In the genomic region with DNA sequence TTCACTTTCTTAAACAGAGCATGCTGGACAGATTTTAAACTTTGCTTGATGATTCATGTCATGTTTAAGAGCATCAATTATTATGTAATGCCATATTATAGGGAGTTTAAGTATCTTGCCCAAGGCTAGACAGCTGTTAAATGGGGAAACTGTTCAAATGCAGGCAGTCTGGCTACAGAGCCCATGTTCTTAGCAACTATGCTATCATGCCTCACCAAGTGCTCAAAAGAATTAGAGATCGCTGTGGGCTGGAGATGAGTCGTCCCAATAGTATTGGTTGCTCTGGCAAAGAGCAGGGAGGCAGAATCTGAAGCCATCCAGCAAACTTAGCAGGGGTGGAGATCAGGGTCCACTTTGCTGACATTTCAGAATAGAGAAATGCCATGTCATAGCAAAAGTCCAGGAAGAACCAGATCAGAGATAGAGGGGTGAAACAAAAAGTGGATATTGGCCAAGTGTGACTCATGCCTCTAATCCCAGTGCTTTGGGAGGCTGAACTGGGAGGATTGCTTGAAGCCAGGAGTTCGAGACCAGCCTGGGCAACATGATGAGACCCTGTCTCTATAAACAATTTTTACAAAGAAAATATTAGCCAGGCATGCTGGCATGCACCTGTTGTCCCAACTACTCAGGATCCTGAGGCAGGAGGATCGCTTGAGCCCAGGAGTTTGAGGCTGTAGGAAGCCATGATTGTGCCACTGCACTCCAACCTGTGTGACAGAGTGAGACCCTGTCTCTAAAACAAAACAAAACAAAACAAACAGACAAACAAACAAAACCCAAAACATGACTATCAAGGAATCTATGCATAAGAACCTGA, we compare ENCODE assay signal across 1 cellular context.
TF ChIP-seq lines count a peak whose summit lies in the region.

No MANE protein-coding gene starts in this region.

TF ChIP-seq in K562, 482 proteins besides CTCF, POLR2A, EP300 and RAD21 (continued from another document and continues in another):
- TF ChIP-seq, protein P1, sequence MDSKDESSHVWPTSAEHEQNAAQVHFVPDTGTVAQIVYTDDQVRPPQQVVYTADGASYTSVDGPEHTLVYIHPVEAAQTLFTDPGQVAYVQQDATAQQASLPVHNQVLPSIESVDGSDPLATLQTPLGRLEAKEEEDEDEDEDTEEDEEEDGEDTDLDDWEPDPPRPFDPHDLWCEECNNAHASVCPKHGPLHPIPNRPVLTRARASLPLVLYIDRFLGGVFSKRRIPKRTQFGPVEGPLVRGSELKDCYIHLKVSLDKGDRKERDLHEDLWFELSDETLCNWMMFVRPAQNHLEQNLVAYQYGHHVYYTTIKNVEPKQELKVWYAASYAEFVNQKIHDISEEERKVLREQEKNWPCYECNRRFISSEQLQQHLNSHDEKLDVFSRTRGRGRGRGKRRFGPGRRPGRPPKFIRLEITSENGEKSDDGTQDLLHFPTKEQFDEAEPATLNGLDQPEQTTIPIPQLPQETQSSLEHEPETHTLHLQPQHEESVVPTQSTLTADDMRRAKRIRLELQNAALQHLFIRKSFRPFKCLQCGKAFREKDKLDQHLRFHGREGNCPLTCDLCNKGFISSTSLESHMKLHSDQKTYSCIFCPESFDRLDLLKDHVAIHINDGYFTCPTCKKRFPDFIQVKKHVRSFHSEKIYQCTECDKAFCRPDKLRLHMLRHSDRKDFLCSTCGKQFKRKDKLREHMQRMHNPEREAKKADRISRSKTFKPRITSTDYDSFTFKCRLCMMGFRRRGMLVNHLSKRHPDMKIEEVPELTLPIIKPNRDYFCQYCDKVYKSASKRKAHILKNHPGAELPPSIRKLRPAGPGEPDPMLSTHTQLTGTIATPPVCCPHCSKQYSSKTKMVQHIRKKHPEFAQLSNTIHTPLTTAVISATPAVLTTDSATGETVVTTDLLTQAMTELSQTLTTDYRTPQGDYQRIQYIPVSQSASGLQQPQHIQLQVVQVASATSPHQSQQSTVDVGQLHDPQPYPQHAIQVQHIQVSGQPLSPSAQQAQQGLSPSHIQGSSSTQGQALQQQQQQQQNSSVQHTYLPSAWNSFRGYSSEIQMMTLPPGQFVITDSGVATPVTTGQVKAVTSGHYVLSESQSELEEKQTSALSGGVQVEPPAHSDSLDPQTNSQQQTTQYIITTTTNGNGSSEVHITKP (IDR thresholded peaks at IDR 0.05; ENCODE audit: partially characterized antibody) = peak; percentile 71
- TF ChIP-seq, protein P2, sequence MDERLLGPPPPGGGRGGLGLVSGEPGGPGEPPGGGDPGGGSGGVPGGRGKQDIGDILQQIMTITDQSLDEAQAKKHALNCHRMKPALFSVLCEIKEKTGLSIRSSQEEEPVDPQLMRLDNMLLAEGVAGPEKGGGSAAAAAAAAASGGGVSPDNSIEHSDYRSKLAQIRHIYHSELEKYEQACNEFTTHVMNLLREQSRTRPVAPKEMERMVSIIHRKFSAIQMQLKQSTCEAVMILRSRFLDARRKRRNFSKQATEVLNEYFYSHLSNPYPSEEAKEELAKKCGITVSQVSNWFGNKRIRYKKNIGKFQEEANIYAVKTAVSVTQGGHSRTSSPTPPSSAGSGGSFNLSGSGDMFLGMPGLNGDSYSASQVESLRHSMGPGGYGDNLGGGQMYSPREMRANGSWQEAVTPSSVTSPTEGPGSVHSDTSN (CRISPR knock-in tag; IDR thresholded peaks at IDR 0.05; ENCODE audit: low read depth) = no peak
- TF ChIP-seq, protein P2 (tag; conservative IDR thresholded peaks at IDR 0.05; ENCODE audit: low read depth) = no peak
- TF ChIP-seq, protein P3, sequence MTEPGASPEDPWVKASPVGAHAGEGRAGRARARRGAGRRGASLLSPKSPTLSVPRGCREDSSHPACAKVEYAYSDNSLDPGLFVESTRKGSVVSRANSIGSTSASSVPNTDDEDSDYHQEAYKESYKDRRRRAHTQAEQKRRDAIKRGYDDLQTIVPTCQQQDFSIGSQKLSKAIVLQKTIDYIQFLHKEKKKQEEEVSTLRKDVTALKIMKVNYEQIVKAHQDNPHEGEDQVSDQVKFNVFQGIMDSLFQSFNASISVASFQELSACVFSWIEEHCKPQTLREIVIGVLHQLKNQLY (CRISPR knock-in tag; conservative IDR thresholded peaks at IDR 0.05) = no peak
- TF ChIP-seq KDM2B (CRISPR knock-in tag; IDR thresholded peaks at IDR 0.05) (no peak), MEIS2 (IDR thresholded peaks at IDR 0.05; ENCODE audit: partially characterized antibody) (peak; percentile 26), PHF21A (IDR thresholded peaks at IDR 0.05; ENCODE audit: borderline replicate concordance, low read depth) (no peak), ZNF384 (IDR thresholded peaks at IDR 0.05; ENCODE audit: low read depth, low read length) (no peak), CBFB (CRISPR knock-in tag; IDR thresholded peaks at IDR 0.05) (no peak), BACH1 (tag; IDR thresholded peaks at IDR 0.05) (peak; percentile 87), MCM7 (IDR thresholded peaks at IDR 0.05) (0 out of 4 replicates have a peak, but pooled peaks of 1 of the 2 experiments have one; percentile 32), RFX1 (IDR thresholded peaks at IDR 0.05) (peak; percentile 44; the same call in 1 of the 2 replicates), TCFL5 (CRISPR knock-in tag; conservative IDR thresholded peaks at IDR 0.05) (no peak), RBFOX2 (IDR thresholded peaks at IDR 0.05; ENCODE audit: low read depth, low read length) (no peak), ZNF134 (CRISPR knock-in tag; conservative IDR thresholded peaks at IDR 0.05) (no peak), HCFC1 (IDR thresholded peaks at IDR 0.05; ENCODE audit: low read depth, low read length) (no peak), MTA1 (IDR thresholded peaks at IDR 0.05; ENCODE audit: borderline replicate concordance) (no peak), GATAD2A (IDR thresholded peaks at IDR 0.05) (no peak), SP1 (CRISPR knock-in tag; IDR thresholded peaks at IDR 0.05) (peak; percentile 20; the same call in 1 of the 2 replicates), FOS (IDR thresholded peaks at IDR 0.05; ENCODE audit: extremely low read depth, insufficient read length) (peak; percentile 5), SMARCE1 (IDR thresholded peaks at IDR 0.05) (peak; percentile 95), BMI1 (IDR thresholded peaks at IDR 0.05; ENCODE audit: low read length) (no peak), ZNF224 (CRISPR knock-in tag; IDR thresholded peaks at IDR 0.05) (no peak), MECOM (CRISPR knock-in tag; IDR thresholded peaks at IDR 0.05) (no peak), ZSCAN32 (CRISPR knock-in tag; IDR thresholded peaks at IDR 0.05) (no peak), ZC3H11A (IDR thresholded peaks at IDR 0.05; ENCODE audit: low read depth, low read length) (no peak), RUNX1 (IDR thresholded peaks at IDR 0.05; ENCODE audit: low read depth) (no peak), U2AF2 (optimal IDR thresholded peaks at IDR 0.05; ENCODE audit: low read depth, low read length) (no peak), CBX8 (IDR thresholded peaks at IDR 0.05; ENCODE audit: borderline replicate concordance, extremely low read depth, low read depth, low read length, poor library complexity, severe bottlenecking) (no peak), NRF1 (conservative IDR thresholded peaks at IDR 0.05 in 1 of 2, IDR thresholded peaks at IDR 0.05 in 1 of 2) (peak; percentile 23 to 24; a peak in 1 of 4 replicates), MAZ (CRISPR knock-in tag; conservative IDR thresholded peaks at IDR 0.05 in 1 of 2, IDR thresholded peaks at IDR 0.05 in 1 of 2) (no peak; a peak in 2 of 4 replicates), ZNF347 (CRISPR knock-in tag; IDR thresholded peaks at IDR 0.05; ENCODE audit: low read depth) (no peak), POLR2B (IDR thresholded peaks at IDR 0.05; ENCODE audit: low read depth, partially characterized antibody) (no peak), SNIP1 (IDR thresholded peaks at IDR 0.05; ENCODE audit: low read depth) (no peak), NFIC (IDR thresholded peaks at IDR 0.05) (peak; percentile 97)
- TF ChIP-seq, protein P4, sequence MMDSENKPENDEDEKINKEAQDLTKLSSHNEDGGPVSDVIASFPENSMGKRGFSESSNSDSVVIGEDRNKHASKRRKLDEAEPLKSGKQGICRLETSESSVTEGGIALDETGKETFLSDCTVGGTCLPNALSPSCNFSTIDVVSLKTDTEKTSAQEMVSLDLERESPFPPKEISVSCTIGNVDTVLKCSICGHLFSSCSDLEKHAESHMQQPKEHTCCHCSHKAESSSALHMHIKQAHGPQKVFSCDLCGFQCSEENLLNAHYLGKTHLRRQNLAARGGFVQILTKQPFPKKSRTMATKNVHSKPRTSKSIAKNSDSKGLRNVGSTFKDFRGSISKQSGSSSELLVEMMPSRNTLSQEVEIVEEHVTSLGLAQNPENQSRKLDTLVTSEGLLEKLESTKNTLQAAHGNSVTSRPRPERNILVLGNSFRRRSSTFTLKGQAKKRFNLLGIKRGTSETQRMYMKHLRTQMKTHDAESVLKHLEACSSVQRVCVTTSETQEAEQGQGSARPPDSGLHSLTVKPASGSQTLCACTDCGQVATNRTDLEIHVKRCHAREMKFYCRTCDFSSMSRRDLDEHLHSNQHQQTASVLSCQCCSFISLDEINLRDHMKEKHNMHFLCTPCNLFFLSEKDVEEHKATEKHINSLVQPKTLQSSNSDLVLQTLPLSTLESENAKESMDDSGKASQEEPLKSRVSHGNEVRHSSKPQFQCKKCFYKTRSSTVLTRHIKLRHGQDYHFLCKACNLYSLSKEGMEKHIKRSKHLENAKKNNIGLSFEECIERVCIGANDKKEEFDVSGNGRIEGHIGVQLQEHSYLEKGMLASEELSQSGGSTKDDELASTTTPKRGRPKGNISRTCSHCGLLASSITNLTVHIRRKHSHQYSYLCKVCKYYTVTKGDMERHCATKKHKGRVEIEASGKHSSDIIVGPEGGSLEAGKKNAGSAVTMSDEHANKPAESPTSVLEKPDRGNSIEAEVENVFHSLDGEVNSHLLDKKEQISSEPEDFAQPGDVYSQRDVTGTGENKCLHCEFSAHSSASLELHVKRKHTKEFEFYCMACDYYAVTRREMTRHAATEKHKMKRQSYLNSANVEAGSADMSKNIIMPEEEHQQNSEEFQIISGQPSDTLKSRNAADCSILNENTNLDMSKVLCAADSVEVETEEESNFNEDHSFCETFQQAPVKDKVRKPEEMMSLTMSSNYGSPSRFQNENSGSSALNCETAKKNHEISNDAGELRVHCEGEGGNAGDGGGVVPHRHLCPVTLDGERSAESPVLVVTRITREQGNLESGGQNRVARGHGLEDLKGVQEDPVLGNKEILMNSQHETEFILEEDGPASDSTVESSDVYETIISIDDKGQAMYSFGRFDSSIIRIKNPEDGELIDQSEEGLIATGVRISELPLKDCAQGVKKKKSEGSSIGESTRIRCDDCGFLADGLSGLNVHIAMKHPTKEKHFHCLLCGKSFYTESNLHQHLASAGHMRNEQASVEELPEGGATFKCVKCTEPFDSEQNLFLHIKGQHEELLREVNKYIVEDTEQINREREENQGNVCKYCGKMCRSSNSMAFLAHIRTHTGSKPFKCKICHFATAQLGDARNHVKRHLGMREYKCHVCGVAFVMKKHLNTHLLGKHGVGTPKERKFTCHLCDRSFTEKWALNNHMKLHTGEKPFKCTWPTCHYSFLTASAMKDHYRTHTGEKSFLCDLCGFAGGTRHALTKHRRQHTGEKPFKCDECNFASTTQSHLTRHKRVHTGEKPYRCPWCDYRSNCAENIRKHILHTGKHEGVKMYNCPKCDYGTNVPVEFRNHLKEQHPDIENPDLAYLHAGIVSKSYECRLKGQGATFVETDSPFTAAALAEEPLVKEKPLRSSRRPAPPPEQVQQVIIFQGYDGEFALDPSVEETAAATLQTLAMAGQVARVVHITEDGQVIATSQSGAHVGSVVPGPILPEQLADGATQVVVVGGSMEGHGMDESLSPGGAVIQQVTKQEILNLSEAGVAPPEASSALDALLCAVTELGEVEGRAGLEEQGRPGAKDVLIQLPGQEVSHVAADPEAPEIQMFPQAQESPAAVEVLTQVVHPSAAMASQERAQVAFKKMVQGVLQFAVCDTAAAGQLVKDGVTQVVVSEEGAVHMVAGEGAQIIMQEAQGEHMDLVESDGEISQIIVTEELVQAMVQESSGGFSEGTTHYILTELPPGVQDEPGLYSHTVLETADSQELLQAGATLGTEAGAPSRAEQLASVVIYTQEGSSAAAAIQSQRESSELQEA (IDR thresholded peaks at IDR 0.05; ENCODE audit: low read depth) = no peak
- TF ChIP-seq, protein P5, sequence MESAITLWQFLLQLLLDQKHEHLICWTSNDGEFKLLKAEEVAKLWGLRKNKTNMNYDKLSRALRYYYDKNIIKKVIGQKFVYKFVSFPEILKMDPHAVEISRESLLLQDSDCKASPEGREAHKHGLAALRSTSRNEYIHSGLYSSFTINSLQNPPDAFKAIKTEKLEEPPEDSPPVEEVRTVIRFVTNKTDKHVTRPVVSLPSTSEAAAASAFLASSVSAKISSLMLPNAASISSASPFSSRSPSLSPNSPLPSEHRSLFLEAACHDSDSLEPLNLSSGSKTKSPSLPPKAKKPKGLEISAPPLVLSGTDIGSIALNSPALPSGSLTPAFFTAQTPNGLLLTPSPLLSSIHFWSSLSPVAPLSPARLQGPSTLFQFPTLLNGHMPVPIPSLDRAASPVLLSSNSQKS (CRISPR knock-in tag; IDR thresholded peaks at IDR 0.05) = no peak
- TF ChIP-seq, protein P6, sequence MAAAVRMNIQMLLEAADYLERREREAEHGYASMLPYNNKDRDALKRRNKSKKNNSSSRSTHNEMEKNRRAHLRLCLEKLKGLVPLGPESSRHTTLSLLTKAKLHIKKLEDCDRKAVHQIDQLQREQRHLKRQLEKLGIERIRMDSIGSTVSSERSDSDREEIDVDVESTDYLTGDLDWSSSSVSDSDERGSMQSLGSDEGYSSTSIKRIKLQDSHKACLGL (CRISPR knock-in tag; IDR thresholded peaks at IDR 0.05; ENCODE audit: borderline replicate concordance, poor library complexity, severe bottlenecking) = no peak
- TF ChIP-seq, protein P7, sequence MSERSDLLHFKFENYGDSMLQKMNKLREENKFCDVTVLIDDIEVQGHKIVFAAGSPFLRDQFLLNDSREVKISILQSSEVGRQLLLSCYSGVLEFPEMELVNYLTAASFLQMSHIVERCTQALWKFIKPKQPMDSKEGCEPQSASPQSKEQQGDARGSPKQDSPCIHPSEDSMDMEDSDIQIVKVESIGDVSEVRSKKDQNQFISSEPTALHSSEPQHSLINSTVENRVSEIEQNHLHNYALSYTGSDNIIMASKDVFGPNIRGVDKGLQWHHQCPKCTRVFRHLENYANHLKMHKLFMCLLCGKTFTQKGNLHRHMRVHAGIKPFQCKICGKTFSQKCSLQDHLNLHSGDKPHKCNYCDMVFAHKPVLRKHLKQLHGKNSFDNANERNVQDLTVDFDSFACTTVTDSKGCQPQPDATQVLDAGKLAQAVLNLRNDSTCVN (CRISPR knock-in tag; IDR thresholded peaks at IDR 0.05) = no peak
